In genomic region chr6:42368156-42368555, GRCh38 we compare ENCODE assay signal across 8 cellular contexts.
DNase-seq lines count a peak whose midpoint lies in the region; ATAC-seq lines count a peak whose summit lies in the region.

No MANE protein-coding gene starts in this region.

- H3K36me3 Mint-ChIP-seq in activated naive CD4-positive, alpha-beta T cell treated with anti-CD3 and anti-CD28 coated beads, Interleukin-2, amount 10 ng/mL, durations not matched to agents 7 days and 5 days, result peaks cover 17% of the 10 kb centered on the region

- ATAC-seq in GM18868 (IDR thresholded peaks at IDR 0.05; ENCODE audit: unreplicated experiment), result peak; percentile 34

- peak; percentile 11 for DNase-seq in OCI-M1 (lab: John Stamatoyannopoulos, UW)
- peak; percentile 52 for DNase-seq in activated naive CD4-positive, alpha-beta T cell treated with anti-CD3 and anti-CD28 coated beads, Interleukin-2, amount 10 ng/mL, durations not matched to agents 7 days and 5 days
- peak; percentile 37 to 65 for DNase-seq in stimulated activated CD4-positive, alpha-beta T cell treated with anti-CD3 and anti-CD28 coated beads, Interleukin-4, amount 100 ng/mL, for 48 hours (ENCODE audit: low read depth in 2 of 2)
- no peak for DNase-seq in HCEC 1CT
- no peak for DNase-seq in NCI-H1105 treated with DMSO at 0.1 percent for 48 hours (lab: John Stamatoyannopoulos, UW)
- no peak for DNase-seq in D341Med (ENCODE audit: low spot score)
- no peak for DNase-seq in NCI-H1105 (lab: John Stamatoyannopoulos, UW)

- H3K27me3 Mint-ChIP-seq in activated naive CD4-positive, alpha-beta T cell treated with anti-CD3 and anti-CD28 coated beads, Interleukin-2, amount 10 ng/mL, durations not matched to agents 7 days and 5 days, result no peaks in the 10 kb centered on the region

- H3K4me3 Mint-ChIP-seq in activated naive CD4-positive, alpha-beta T cell treated with anti-CD3 and anti-CD28 coated beads, Interleukin-2, amount 10 ng/mL, durations not matched to agents 7 days and 5 days, result peak overlapping the region; percentile 53

- CTCF ChIA-PET in activated naive CD4-positive, alpha-beta T cell treated with anti-CD3 and anti-CD28 coated beads, Interleukin-2, amount 10 ng/mL, durations not matched to agents 7 days and 5 days (lab: Charles Lee), result interaction anchor here (1.5 to 2.2 kb wide), 4 partner anchors 10 to 179 kb away, joined by 3 to 12 read pairs (median 8); no protein-coding TSS in a partner anchor

- peak overlapping the region; percentile 96 for H3K27ac Mint-ChIP-seq in activated naive CD4-positive, alpha-beta T cell treated with anti-CD3 and anti-CD28 coated beads, Interleukin-2, amount 10 ng/mL, durations not matched to agents 7 days and 5 days

- peaks cover 70% of the 10 kb centered on the region for H3K4me1 Mint-ChIP-seq in activated naive CD4-positive, alpha-beta T cell treated with anti-CD3 and anti-CD28 coated beads, Interleukin-2, amount 10 ng/mL, durations not matched to agents 7 days and 5 days

- H3K9me3 Mint-ChIP-seq in activated naive CD4-positive, alpha-beta T cell treated with anti-CD3 and anti-CD28 coated beads, Interleukin-2, amount 10 ng/mL, durations not matched to agents 7 days and 5 days, result no peaks in the 10 kb centered on the region

Comparison
In these comparisons a context has a peak if more than half of its experiments do, and no peak if none do; other contexts are left out.
1. DNase-seq: peak in OCI-M1 (single experiment), activated naive CD4-positive, alpha-beta T cell treated with anti-CD3 and anti-CD28 coated beads, Interleukin-2, amount 10 ng/mL, durations not matched to agents 7 days and 5 days (single experiment) and stimulated activated CD4-positive, alpha-beta T cell treated with anti-CD3 and anti-CD28 coated beads, Interleukin-4, amount 100 ng/mL, for 48 hours (2 of 2); none in HCEC 1CT (single experiment), NCI-H1105 treated with DMSO at 0.1 percent for 48 hours (single experiment), D341Med (single experiment) and NCI-H1105 (single experiment).